Comparison of ENCODE assay signal across 17 cellular contexts in the genomic region with DNA sequence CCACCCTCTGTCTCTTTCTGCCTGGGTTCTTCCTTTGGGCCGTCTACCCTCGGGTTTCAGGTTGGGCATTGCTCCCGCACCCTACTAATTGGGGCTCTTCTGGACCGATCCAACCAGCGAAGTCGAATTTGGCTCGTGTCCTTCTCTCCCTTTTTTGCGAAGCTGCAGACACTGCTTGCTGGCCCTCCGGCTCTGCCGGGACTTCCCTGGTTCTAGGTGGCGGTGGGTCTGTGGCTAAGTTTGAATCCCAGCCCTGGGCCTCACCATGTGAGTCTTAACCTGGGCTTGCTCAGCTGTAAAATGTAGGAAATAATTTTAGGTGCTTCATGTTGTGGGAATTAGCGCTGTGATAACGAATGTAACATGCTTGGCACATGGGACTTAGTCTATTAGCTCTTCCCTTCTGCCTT. TPM values are rescaled to one million over a fixed set of nuclear protein-coding genes. Genes with fewer than 3 reads are reported as not detected.
A peak's percentile ranks its signal among the peaks of the same experiment; 100 is the strongest.
DNase-seq lines count a peak whose midpoint lies in the region; ATAC-seq and TF ChIP-seq lines count a peak whose summit lies in the region.
"Had no signal": no experiment of that assay in that cellular context is flagged by ENCODE, and none has a peak within 500 bp of the region (broad histone marks: within the 10 kb centered on the region; RNA-seq: fewer than 3 reads in every experiment).

No MANE protein-coding gene starts in this region.

- H3K4me1 Mint-ChIP-seq in glutamatergic neuron (ENCODE audit: low read depth, unreplicated experiment): peaks cover 14% of the 10 kb centered on the region
- H3K4me1 Mint-ChIP-seq in activated naive CD4-positive, alpha-beta T cell treated with anti-CD3 and anti-CD28 coated beads for 36 hours (ENCODE audit: low read depth): peaks cover 14% of the 10 kb centered on the region
- H3K4me1 Mint-ChIP-seq: WTC11 had no signal

- H3K79me2 ChIP-seq in Karpas-422 (ENCODE audit: low read length): no peaks in the 10 kb centered on the region

- H4K20me1 ChIP-seq in Karpas-422 (ENCODE audit: insufficient read depth, low read depth, low read length): no peaks in the 10 kb centered on the region

- H3K9ac ChIP-seq in Karpas-422 (ENCODE audit: low read length): peak overlapping the region; percentile 77

- H3K27ac Mint-ChIP-seq in glutamatergic neuron (ENCODE audit: unreplicated experiment): no peak overlapping the region
- no peak overlapping the region for H3K27ac Mint-ChIP-seq in activated naive CD4-positive, alpha-beta T cell treated with anti-CD3 and anti-CD28 coated beads for 36 hours
- H3K27ac Mint-ChIP-seq: WTC11 had no signal

- H2AFZ ChIP-seq in Karpas-422 (ENCODE audit: low read length): peak overlapping the region; percentile 81; the same call in 1 of the 2 replicates

- CTCF ChIA-PET in activated naive CD4-positive, alpha-beta T cell treated with anti-CD3 and anti-CD28 coated beads for 36 hours (lab: Charles Lee): interaction anchor here (1.5 to 2.6 kb wide), 2 partner anchors 9 to 77 kb away, joined by 4 to 16 read pairs; partner anchors contain the start of gene ATP5MC2

- ATAC-seq in left ventricle myocardium superior: peak; percentile 3
- no peak for ATAC-seq in HG03097 (IDR thresholded peaks at IDR 0.05; ENCODE audit: low FRiP score, unreplicated experiment)

- H3K4me2 ChIP-seq in Karpas-422 (ENCODE audit: low read depth, low read length, poor library complexity, severe bottlenecking): peak overlapping the region; percentile 82

- H3K4me3 Mint-ChIP-seq in glutamatergic neuron (ENCODE audit: unreplicated experiment): no peak overlapping the region
- no peak overlapping the region for H3K4me3 Mint-ChIP-seq in activated naive CD4-positive, alpha-beta T cell treated with anti-CD3 and anti-CD28 coated beads for 36 hours
- H3K4me3 Mint-ChIP-seq: WTC11 had no signal

- H3K9me2 ChIP-seq in Karpas-422 (replicated peaks; ENCODE audit: insufficient read depth, low read length): no peaks in the 10 kb centered on the region

- no peak for DNase-seq in Karpas-422
- no peak for DNase-seq in left ventricle myocardium superior
- peak; percentile 80 for DNase-seq in retina
- DNase-seq in glutamatergic neuron: no peak
- DNase-seq in activated naive CD4-positive, alpha-beta T cell treated with anti-CD3 and anti-CD28 coated beads for 36 hours: no peak
- no peak for DNase-seq in NCI-H1694 (lab: John Stamatoyannopoulos, UW)
- DNase-seq: effector CD8-positive, alpha-beta T cell; GF-D8; NCI-H2081 treated with DMSO at 0.1 percent for 48 hours had no signal

- peaks cover 1% of the 10 kb centered on the region for H3K27me3 Mint-ChIP-seq in glutamatergic neuron (ENCODE audit: unreplicated experiment)
- no peaks in the 10 kb centered on the region for H3K27me3 Mint-ChIP-seq in activated naive CD4-positive, alpha-beta T cell treated with anti-CD3 and anti-CD28 coated beads for 36 hours (ENCODE audit: low read depth)

- peak overlapping the region; percentile 68 for H3K4me3 ChIP-seq in Karpas-422 (ENCODE audit: low read length)

- no peaks in the 10 kb centered on the region for H3K27me3 ChIP-seq in Karpas-422 (ENCODE audit: low read length)

- TF ChIP-seq CTCF in C4-2B (conservative IDR thresholded peaks at IDR 0.05) (no peak), glutamatergic neuron (IDR thresholded peaks at IDR 0.05; ENCODE audit: partially characterized antibody, unreplicated experiment) (no peak)

- H3K27ac ChIP-seq in C4-2B (peak overlapping the region; percentile 95; the same call in 1 of the 2 replicates), Karpas-422 (ENCODE audit: low read length) (peak overlapping the region; percentile 84)
- H3K27ac ChIP-seq: adrenal gland had no signal

- no peaks in the 10 kb centered on the region for H3K36me3 ChIP-seq in Karpas-422 (ENCODE audit: insufficient read depth, low read length)
- H3K36me3 ChIP-seq: adrenal gland had no signal

- peaks cover 2% of the 10 kb centered on the region for H3K9me3 Mint-ChIP-seq in glutamatergic neuron (ENCODE audit: unreplicated experiment)
- no peaks in the 10 kb centered on the region for H3K9me3 Mint-ChIP-seq in activated naive CD4-positive, alpha-beta T cell treated with anti-CD3 and anti-CD28 coated beads for 36 hours
- H3K9me3 Mint-ChIP-seq: WTC11 had no signal

- intact Hi-C loops in left ventricle myocardium superior (cut with micrococcal nuclease): no loop called here
- intact Hi-C loops in activated naive CD4-positive, alpha-beta T cell treated with anti-CD3 and anti-CD28 coated beads for 36 hours (cut with micrococcal nuclease): no loop called here

- peaks cover 75% of the 10 kb centered on the region for H3K4me1 ChIP-seq in Karpas-422 (ENCODE audit: low read length)

- H3K9me3 ChIP-seq in Karpas-422 (ENCODE audit: low read length): no peaks in the 10 kb centered on the region
- H3K9me3 ChIP-seq: adrenal gland had no signal

- H3K36me3 Mint-ChIP-seq in glutamatergic neuron (ENCODE audit: unreplicated experiment): no peaks in the 10 kb centered on the region
- no peaks in the 10 kb centered on the region for H3K36me3 Mint-ChIP-seq in activated naive CD4-positive, alpha-beta T cell treated with anti-CD3 and anti-CD28 coated beads for 36 hours (ENCODE audit: low read depth)
- H3K36me3 Mint-ChIP-seq: WTC11 had no signal

RNA-seq across cellular contexts. Expression of gene CISTR, which starts 0.4 kb away (rescaled TPM):
- total RNA-seq in Karpas-422 (2014; rRNA removed; shearing (Covaris generic); ENCODE audit: low replicate concordance): not detected in 2 replicates
- total RNA-seq in left ventricle myocardium superior (2.4 TPM), glutamatergic neuron (ENCODE audit: unreplicated experiment) (not detected)
- not detected for total RNA-seq in activated naive CD4-positive, alpha-beta T cell treated with anti-CD3 and anti-CD28 coated beads for 36 hours
- total RNA-seq: adrenal gland, LHCN-M2, lower leg skin, occipital lobe, SK-MEL-5 had no signal

RNA-seq across cellular contexts. Expression of gene CALCOCO1, which starts 24.9 kb away (rescaled TPM):
- 28.7 and 32.5 TPM in 2 replicates for total RNA-seq in Karpas-422 (2014; rRNA removed; shearing (Covaris generic); ENCODE audit: low replicate concordance)
- total RNA-seq in left ventricle myocardium superior (210 TPM), glutamatergic neuron (ENCODE audit: unreplicated experiment) (151 TPM)
- total RNA-seq in activated naive CD4-positive, alpha-beta T cell treated with anti-CD3 and anti-CD28 coated beads for 36 hours: 1 to 10 TPM; 8.1 to 8.3 TPM
